8 cellular contexts compared by ENCODE assay signal in the genomic region with DNA sequence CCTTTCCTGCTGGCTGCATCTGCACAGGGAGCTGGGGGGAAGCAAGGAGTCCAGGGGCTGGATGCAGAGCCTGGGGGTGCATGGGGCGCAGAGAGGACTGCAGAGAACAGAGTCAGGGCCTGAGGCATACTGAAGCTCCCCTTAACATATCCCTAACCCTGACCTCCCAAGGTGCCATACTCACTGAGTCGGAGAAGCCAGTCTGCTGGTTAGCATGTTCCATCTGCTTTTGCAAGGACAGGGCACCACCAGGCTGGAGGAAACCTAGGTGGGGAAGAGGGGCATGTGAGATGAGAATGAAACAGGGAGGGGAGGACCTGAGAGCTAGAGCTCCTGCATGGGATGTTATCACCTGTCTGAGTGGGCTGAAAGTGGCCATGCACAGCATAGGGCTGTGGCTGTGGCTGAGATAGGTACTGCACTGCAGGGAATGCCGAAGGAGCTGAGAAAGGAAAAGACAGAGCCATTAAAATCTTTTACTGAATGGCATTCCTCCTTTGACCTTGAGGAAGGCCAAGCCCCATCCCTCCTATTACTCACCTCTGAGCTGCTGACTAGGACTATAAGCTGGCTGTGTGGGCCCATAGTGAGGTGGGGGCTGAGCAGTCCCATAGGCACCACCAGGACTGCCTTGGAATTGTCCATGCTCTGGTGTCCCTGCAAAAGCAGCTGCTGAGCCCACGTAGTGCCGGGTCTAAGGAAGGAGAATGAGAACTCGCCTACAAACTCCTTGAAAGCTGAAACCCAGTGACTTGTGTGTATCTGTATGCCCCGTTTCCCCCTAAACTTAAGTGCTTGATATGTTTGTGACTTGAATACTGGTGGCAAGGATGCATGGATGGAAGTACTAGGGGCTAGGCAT. TPM values are rescaled to one million over a fixed set of nuclear protein-coding genes. Genes with fewer than 3 reads are reported as not detected.
DNase-seq lines count a peak whose midpoint lies in the region; ATAC-seq and TF ChIP-seq lines count a peak whose summit lies in the region.

No MANE protein-coding gene starts in this region.

- no peaks in the 10 kb centered on the region for H3K27me3 Mint-ChIP-seq in CD4-positive, alpha-beta T cell
- H3K27me3 Mint-ChIP-seq in HFFc6 (ENCODE audit: insufficient read depth), result peaks cover 21% of the 10 kb centered on the region
- H3K27me3 Mint-ChIP-seq in activated T-helper 1 cell treated with anti-CD3 and anti-CD28 coated beads, Interleukin-12 subunit alpha, Interleukin-12 subunit beta, Interleukin-2, Interleukin-4 antibody, amounts not matched to agents 30 ng/mL and 10 ng/mL and 1 ng/mL, durations not matched to agents 14 hours and 24 hours and 36 hours (ENCODE audit: insufficient read depth), result no peaks in the 10 kb centered on the region

- no peak for TF ChIP-seq CTCF in CD4-positive, alpha-beta T cell (IDR thresholded peaks at IDR 0.05)
- TF ChIP-seq CTCF in HFFc6 (IDR thresholded peaks at IDR 0.05), result peak; percentile 59; the same call in 1 of the 2 replicates
- TF ChIP-seq CTCF in right lobe of liver (IDR thresholded peaks at IDR 0.05), result no peak

- H3K9me3 Mint-ChIP-seq in CD4-positive, alpha-beta T cell, result no peaks in the 10 kb centered on the region
- no peaks in the 10 kb centered on the region for H3K9me3 Mint-ChIP-seq in HFFc6
- no peaks in the 10 kb centered on the region for H3K9me3 Mint-ChIP-seq in activated T-helper 1 cell treated with anti-CD3 and anti-CD28 coated beads, Interleukin-12 subunit alpha, Interleukin-12 subunit beta, Interleukin-2, Interleukin-4 antibody, amounts not matched to agents 30 ng/mL and 10 ng/mL and 1 ng/mL, durations not matched to agents 14 hours and 24 hours and 36 hours

- no peak for DNase-seq in CD4-positive, alpha-beta T cell
- DNase-seq in HFFc6 (no peak), right lobe of liver (no peak), medulla oblongata (ENCODE audit: extremely low spot score) (no peak)
- DNase-seq in activated T-helper 1 cell treated with anti-CD3 and anti-CD28 coated beads, Interleukin-12 subunit alpha, Interleukin-12 subunit beta, Interleukin-2, Interleukin-4 antibody, amounts not matched to agents 30 ng/mL and 10 ng/mL and 1 ng/mL, durations not matched to agents 14 hours and 24 hours and 36 hours (ENCODE audit: low spot score), result no peak

- peaks cover 88% of the 10 kb centered on the region for H3K36me3 Mint-ChIP-seq in CD4-positive, alpha-beta T cell (ENCODE audit: low read depth)
- H3K36me3 Mint-ChIP-seq in HFFc6 (ENCODE audit: low read depth), result peaks cover 67% of the 10 kb centered on the region
- peaks cover 67% of the 10 kb centered on the region for H3K36me3 Mint-ChIP-seq in activated T-helper 1 cell treated with anti-CD3 and anti-CD28 coated beads, Interleukin-12 subunit alpha, Interleukin-12 subunit beta, Interleukin-2, Interleukin-4 antibody, amounts not matched to agents 30 ng/mL and 10 ng/mL and 1 ng/mL, durations not matched to agents 14 hours and 24 hours and 36 hours (ENCODE audit: low read depth)

- H3K4me1 ChIP-seq in right lobe of liver, result peaks cover 0 to 26% (median 12%) of the 10 kb centered on the region in 4 donors

- POLR2A ChIA-PET in CD4-positive, alpha-beta T cell (lab: Charles Lee), result interaction anchor here (1.4 to 5.4 kb wide), 5 partner anchors 17 to 374 kb away, joined by 5 to 46 read pairs (median 6); a partner anchor contains a TSS

- TF ChIP-seq POLR2A in right lobe of liver (IDR thresholded peaks at IDR 0.05), result peak; percentile 23

- no peaks in the 10 kb centered on the region for H3K9me3 ChIP-seq in CD4-positive, alpha-beta T cell (ENCODE audit: control insufficient read depth, low read length)
- no peaks in the 10 kb centered on the region for H3K9me3 ChIP-seq in right lobe of liver

- H3K27me3 ChIP-seq in CD4-positive, alpha-beta T cell (ENCODE audit: control insufficient read depth, insufficient read depth, low read length), result no peaks in the 10 kb centered on the region
- H3K27me3 ChIP-seq in right lobe of liver, result no peaks in the 10 kb centered on the region

- no peak for ATAC-seq in CD4-positive, alpha-beta T cell (ENCODE audit: poor library complexity)
- no peak for ATAC-seq in right lobe of liver
- ATAC-seq in GM18519 (IDR thresholded peaks at IDR 0.05; ENCODE audit: low FRiP score, unreplicated experiment), result no peak
- ATAC-seq in GM21717 (IDR thresholded peaks at IDR 0.05; ENCODE audit: unreplicated experiment), result no peak
- no peak for ATAC-seq in HG03469 (IDR thresholded peaks at IDR 0.05; ENCODE audit: unreplicated experiment)

- peaks cover 11 to 53% (median 31%) of the 10 kb centered on the region in 4 donors for H3K36me3 ChIP-seq in right lobe of liver

- peak overlapping the region; percentile 85 for H3K4me3 Mint-ChIP-seq in CD4-positive, alpha-beta T cell
- H3K4me3 Mint-ChIP-seq in HFFc6, result peak overlapping the region; percentile 87
- H3K4me3 Mint-ChIP-seq in activated T-helper 1 cell treated with anti-CD3 and anti-CD28 coated beads, Interleukin-12 subunit alpha, Interleukin-12 subunit beta, Interleukin-2, Interleukin-4 antibody, amounts not matched to agents 30 ng/mL and 10 ng/mL and 1 ng/mL, durations not matched to agents 14 hours and 24 hours and 36 hours, result peak overlapping the region; percentile 84

- H3K4me3 ChIP-seq in right lobe of liver, result no peak overlapping the region

- peak overlapping the region; percentile 23 for H3K27ac ChIP-seq in CD4-positive, alpha-beta T cell (ENCODE audit: low read depth, low read length)
- H3K27ac ChIP-seq in right lobe of liver, result no peak overlapping the region

- WGBS in right lobe of liver (ENCODE audit: insufficient coverage, low coverage, low lambda C conversion rate, missing lambda C conversion rate), result 85% methylated on average over 3 of the region's 7 CpGs

- CTCF ChIA-PET in CD4-positive, alpha-beta T cell (lab: Charles Lee), result interaction anchor here (0.5 to 1.6 kb wide), 6 partner anchors 9 to 47 kb away, joined by 3 to 7 read pairs (median 4); a partner anchor contains a TSS

- H3K4me1 Mint-ChIP-seq in CD4-positive, alpha-beta T cell (ENCODE audit: low read depth), result peaks cover 74% of the 10 kb centered on the region
- H3K4me1 Mint-ChIP-seq in HFFc6 (ENCODE audit: low read depth), result peaks cover 61% of the 10 kb centered on the region
- peaks cover 53% of the 10 kb centered on the region for H3K4me1 Mint-ChIP-seq in activated T-helper 1 cell treated with anti-CD3 and anti-CD28 coated beads, Interleukin-12 subunit alpha, Interleukin-12 subunit beta, Interleukin-2, Interleukin-4 antibody, amounts not matched to agents 30 ng/mL and 10 ng/mL and 1 ng/mL, durations not matched to agents 14 hours and 24 hours and 36 hours (ENCODE audit: low read depth)

- H3K27ac Mint-ChIP-seq in CD4-positive, alpha-beta T cell, result peak overlapping the region; percentile 95
- peak overlapping the region; percentile 78 for H3K27ac Mint-ChIP-seq in HFFc6
- H3K27ac Mint-ChIP-seq in activated T-helper 1 cell treated with anti-CD3 and anti-CD28 coated beads, Interleukin-12 subunit alpha, Interleukin-12 subunit beta, Interleukin-2, Interleukin-4 antibody, amounts not matched to agents 30 ng/mL and 10 ng/mL and 1 ng/mL, durations not matched to agents 14 hours and 24 hours and 36 hours, result peak overlapping the region; percentile 62

- intact Hi-C loops in CD4-positive, alpha-beta T cell (cut with DNase I, micrococcal nuclease), result no loop called here
- intact Hi-C loops in activated T-helper 1 cell treated with anti-CD3 and anti-CD28 coated beads, Interleukin-12 subunit alpha, Interleukin-12 subunit beta, Interleukin-2, Interleukin-4 antibody, amounts not matched to agents 30 ng/mL and 10 ng/mL and 1 ng/mL, durations not matched to agents 14 hours and 24 hours and 36 hours (cut with micrococcal nuclease), result no loop called here
- intact Hi-C loops in right lobe of liver (cut with DNase I), result no loop called here

RNA-seq across cellular contexts. Expression of a gene that starts 1.9 kb away (rescaled TPM):
- total RNA-seq in CD4-positive, alpha-beta T cell, result 100 to 1,000 TPM; 122 to 140 TPM
- 10 to 100 TPM; 34.7 to 45.2 (median 40.7) TPM for total RNA-seq in HFFc6 (2021; fragmentation: NEBNext Ultra II Directional; extraction: Animal tissue kit (Norgen Biotek cat#: 25700))
- 52.3 and 59.0 TPM in 2 replicates for total RNA-seq in activated T-helper 1 cell treated with anti-CD3 and anti-CD28 coated beads, Interleukin-12 subunit alpha, Interleukin-12 subunit beta, Interleukin-2, Interleukin-4 antibody, amounts not matched to agents 30 ng/mL and 10 ng/mL and 1 ng/mL, durations not matched to agents 14 hours and 24 hours and 36 hours
- total RNA-seq in right lobe of liver, result 10 to 100 TPM; 22.0 to 48.1 (median 23.2) TPM

RNA-seq across cellular contexts. Expression of a gene that starts 5.8 kb away (rescaled TPM):
- total RNA-seq in CD4-positive, alpha-beta T cell, result 100 to 1,000 TPM; 471 to 480 TPM
- 1,000 to 10,000 TPM; 1,011 to 1,116 (median 1,072) TPM for total RNA-seq in HFFc6 (2021; fragmentation: NEBNext Ultra II Directional; extraction: Animal tissue kit (Norgen Biotek cat#: 25700))
- total RNA-seq in activated T-helper 1 cell treated with anti-CD3 and anti-CD28 coated beads, Interleukin-12 subunit alpha, Interleukin-12 subunit beta, Interleukin-2, Interleukin-4 antibody, amounts not matched to agents 30 ng/mL and 10 ng/mL and 1 ng/mL, durations not matched to agents 14 hours and 24 hours and 36 hours, result 1,241 and 1,262 TPM in 2 replicates
- 100 to 1,000 TPM; 222 to 299 (median 238) TPM for total RNA-seq in right lobe of liver

RNA-seq across cellular contexts. Expression of a gene that starts 15.9 kb away (rescaled TPM):
- total RNA-seq in CD4-positive, alpha-beta T cell, result 10 to 100 TPM; 29.0 to 30.8 TPM
- total RNA-seq in HFFc6 (2021; fragmentation: NEBNext Ultra II Directional; extraction: Animal tissue kit (Norgen Biotek cat#: 25700)), result 10 to 100 TPM; 18.7 to 24.6 (median 20.4) TPM
- total RNA-seq in activated T-helper 1 cell treated with anti-CD3 and anti-CD28 coated beads, Interleukin-12 subunit alpha, Interleukin-12 subunit beta, Interleukin-2, Interleukin-4 antibody, amounts not matched to agents 30 ng/mL and 10 ng/mL and 1 ng/mL, durations not matched to agents 14 hours and 24 hours and 36 hours, result 57.1 and 60.9 TPM in 2 replicates
- total RNA-seq in right lobe of liver, result 10 to 100 TPM in 4 of 6 experiments, 1 to 10 TPM in 2; 4.2 to 22.1 (median 10.8) TPM

RNA-seq across cellular contexts. Expression of a gene that starts 18.8 kb away (rescaled TPM):
- total RNA-seq in CD4-positive, alpha-beta T cell, result under 1 TPM in 1 of 2 experiments, not detected in 1; 0.56 TPM
- total RNA-seq in HFFc6 (2021; fragmentation: NEBNext Ultra II Directional; extraction: Animal tissue kit (Norgen Biotek cat#: 25700)), result not detected
- 0.36 TPM in 1 of 2 replicates, not detected in the other for total RNA-seq in activated T-helper 1 cell treated with anti-CD3 and anti-CD28 coated beads, Interleukin-12 subunit alpha, Interleukin-12 subunit beta, Interleukin-2, Interleukin-4 antibody, amounts not matched to agents 30 ng/mL and 10 ng/mL and 1 ng/mL, durations not matched to agents 14 hours and 24 hours and 36 hours
- 1 to 10 TPM in 2 of 6 experiments, under 1 TPM in 4; 0.27 to 1.7 (median 0.90) TPM for total RNA-seq in right lobe of liver

RNA-seq across cellular contexts. Expression of a gene that starts 23.1 kb away (rescaled TPM):
- 100 to 1,000 TPM; 565 to 575 TPM for total RNA-seq in CD4-positive, alpha-beta T cell
- 1 to 10 TPM; 3.2 to 6.4 (median 4.9) TPM for total RNA-seq in HFFc6 (2021; fragmentation: NEBNext Ultra II Directional; extraction: Animal tissue kit (Norgen Biotek cat#: 25700))
- 260 and 266 TPM in 2 replicates for total RNA-seq in activated T-helper 1 cell treated with anti-CD3 and anti-CD28 coated beads, Interleukin-12 subunit alpha, Interleukin-12 subunit beta, Interleukin-2, Interleukin-4 antibody, amounts not matched to agents 30 ng/mL and 10 ng/mL and 1 ng/mL, durations not matched to agents 14 hours and 24 hours and 36 hours
- 1 to 10 TPM; 1.6 to 6.8 (median 2.7) TPM for total RNA-seq in right lobe of liver
